ENCODE assay signal across 21 cellular contexts in genomic region chr19:7547153-7547552, GRCh38. TPM values are rescaled to one million over a fixed set of nuclear protein-coding genes. Genes with fewer than 3 reads are reported as not detected.
"Had no signal": no experiment of that assay in that cellular context is flagged by ENCODE, and none has a peak within 500 bp of the region (broad histone marks: within the 10 kb centered on the region; RNA-seq: fewer than 3 reads in every experiment).

No MANE protein-coding gene starts in this region.

- H3K4me3 ChIP-seq: ascending aorta, colonic mucosa, lung, right lobe of liver, SJSA1, thoracic aorta, upper lobe of left lung had no signal

- H3K9me3 Mint-ChIP-seq: activated T-cell treated with anti-CD3 and anti-CD28 coated beads, Interleukin-2, amount 50 U/mL, for 4 hours; central memory CD8-positive, alpha-beta T cell; nephron; T-helper 2 cell treated with Interferon-gamma antibody and Interleukin-4, amounts not matched to agents 5 μg/mL and 100 μg/mL, for 36 hours had no signal

- H3K27ac ChIP-seq: ascending aorta, colonic mucosa, parathyroid adenoma, right lobe of liver, SJSA1, thoracic aorta had no signal

- H3K4me3 Mint-ChIP-seq: activated T-cell treated with anti-CD3 and anti-CD28 coated beads, Interleukin-2, amount 50 U/mL, for 4 hours; central memory CD8-positive, alpha-beta T cell; nephron; T-helper 2 cell treated with Interferon-gamma antibody and Interleukin-4, amounts not matched to agents 5 μg/mL and 100 μg/mL, for 36 hours had no signal

- H3K27ac Mint-ChIP-seq: nephron; T-helper 2 cell treated with Interferon-gamma antibody and Interleukin-4, amounts not matched to agents 5 μg/mL and 100 μg/mL, for 36 hours had no signal

- H3K4me1 ChIP-seq: ascending aorta, colonic mucosa, right lobe of liver, SJSA1 had no signal

- ATAC-seq: activated T-cell treated with anti-CD3 and anti-CD28 coated beads, Interleukin-2, amount 50 U/mL, for 4 hours; left lobe of liver; right lobe of liver had no signal

- H3K9me3 ChIP-seq: ascending aorta, colonic mucosa, right lobe of liver, SJSA1, thoracic aorta, upper lobe of left lung had no signal

- DNase-seq: activated CD4-positive, alpha-beta T cell treated with anti-CD3 and anti-CD28 coated beads for 4 hours; activated gamma-delta T cell; activated T-cell treated with anti-CD3 and anti-CD28 coated beads, Interleukin-2, amount 50 U/mL, for 4 hours; colonic mucosa; foreskin melanocyte; glutamatergic neuron; kidney; right lobe of liver; small intestine; stimulated activated CD4-positive, alpha-beta T cell treated with anti-CD3 and anti-CD28 coated beads, Interleukin-15, amount 100 ng/mL, for 24 hours; stimulated activated CD4-positive, alpha-beta T cell treated with anti-CD3 and anti-CD28 coated beads, Interleukin-2, amount 100 ng/mL, for 48 hours; upper lobe of left lung had no signal

- H3K27me3 ChIP-seq: ascending aorta, colonic mucosa, right lobe of liver, SJSA1, upper lobe of left lung had no signal

- H3K27me3 Mint-ChIP-seq: central memory CD8-positive, alpha-beta T cell had no signal

RNA-seq across cellular contexts. Expression of gene CAMSAP3, which starts 48.5 kb away (rescaled TPM):
- total RNA-seq: ascending aorta, SJSA1 had no signal

RNA-seq across cellular contexts. Expression of gene PEX11G, which starts 58.3 kb away (rescaled TPM):
- total RNA-seq: ascending aorta had no signal
